In the genomic region with DNA sequence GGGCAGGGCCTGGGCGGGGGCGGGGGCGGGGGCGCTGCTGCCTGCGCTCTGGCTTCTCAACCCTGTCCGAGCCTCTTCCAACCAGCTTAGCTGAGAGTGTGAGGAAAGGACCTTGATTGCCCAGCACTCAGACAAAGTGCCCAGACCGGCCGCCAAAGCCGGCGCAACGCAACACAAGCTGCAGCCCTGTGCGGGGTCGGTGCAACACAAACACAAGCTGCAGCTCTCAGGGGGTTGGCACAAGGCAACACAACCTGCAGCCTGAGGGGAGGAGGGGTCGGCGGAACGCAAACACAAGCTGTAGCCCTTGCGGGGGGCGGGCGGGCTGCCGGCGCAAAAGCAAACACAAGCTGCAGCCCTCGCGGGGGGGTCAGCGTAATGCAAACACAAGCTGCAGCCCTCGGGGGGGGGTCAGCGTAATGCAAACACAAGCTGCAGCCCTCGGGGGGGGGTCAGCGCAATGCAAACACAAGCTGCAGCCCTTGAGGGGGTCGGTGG, we compare ENCODE assay signal across 1 cellular context.
TF ChIP-seq lines count a peak whose summit lies in the region.

No MANE protein-coding gene starts in this region.

TF ChIP-seq in WTC11, 78 proteins besides CTCF, POLR2A, EP300 and RAD21 (continued from another document):
- TF ChIP-seq, protein P1, sequence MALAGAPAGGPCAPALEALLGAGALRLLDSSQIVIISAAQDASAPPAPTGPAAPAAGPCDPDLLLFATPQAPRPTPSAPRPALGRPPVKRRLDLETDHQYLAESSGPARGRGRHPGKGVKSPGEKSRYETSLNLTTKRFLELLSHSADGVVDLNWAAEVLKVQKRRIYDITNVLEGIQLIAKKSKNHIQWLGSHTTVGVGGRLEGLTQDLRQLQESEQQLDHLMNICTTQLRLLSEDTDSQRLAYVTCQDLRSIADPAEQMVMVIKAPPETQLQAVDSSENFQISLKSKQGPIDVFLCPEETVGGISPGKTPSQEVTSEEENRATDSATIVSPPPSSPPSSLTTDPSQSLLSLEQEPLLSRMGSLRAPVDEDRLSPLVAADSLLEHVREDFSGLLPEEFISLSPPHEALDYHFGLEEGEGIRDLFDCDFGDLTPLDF (CRISPR knock-in tag; IDR thresholded peaks at IDR 0.05): no peak
- TF ChIP-seq ZBTB43 (CRISPR knock-in tag; IDR thresholded peaks at IDR 0.05) (no peak), GTF2I (CRISPR knock-in tag; conservative IDR thresholded peaks at IDR 0.05) (no peak), RORB (CRISPR knock-in tag; IDR thresholded peaks at IDR 0.05) (no peak), USF1 (CRISPR knock-in tag; IDR thresholded peaks at IDR 0.05) (no peak)
- TF ChIP-seq, protein P2, sequence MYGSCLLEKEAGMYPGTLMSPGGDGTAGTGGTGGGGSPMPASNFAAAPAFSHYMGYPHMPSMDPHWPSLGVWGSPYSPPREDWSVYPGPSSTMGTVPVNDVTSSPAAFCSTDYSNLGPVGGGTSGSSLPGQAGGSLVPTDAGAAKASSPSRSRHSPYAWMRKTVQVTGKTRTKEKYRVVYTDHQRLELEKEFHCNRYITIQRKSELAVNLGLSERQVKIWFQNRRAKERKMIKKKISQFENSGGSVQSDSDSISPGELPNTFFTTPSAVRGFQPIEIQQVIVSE (CRISPR knock-in tag; IDR thresholded peaks at IDR 0.05; ENCODE audit: borderline replicate concordance): no peak
TF ChIP-seq in WTC11: peak in this region for 0.
